ENCODE assay signal across 27 cellular contexts in genomic region chr18:3690682-3691066, GRCh38.
"Had no signal": no experiment of that assay in that cellular context is flagged by ENCODE, and none has a peak within 500 bp of the region (broad histone marks: within the 10 kb centered on the region; RNA-seq: fewer than 3 reads in every experiment).

No MANE protein-coding gene starts in this region.

- H3K9me3 Mint-ChIP-seq: activated T-helper 17 cell treated with anti-CD3 and anti-CD28 coated beads, Interleukin-2, amount 50 U/mL, for 72 hours; T-helper 2 cell treated with Interferon-gamma antibody and Interleukin-4, amounts not matched to agents 5 μg/mL and 100 μg/mL, for 36 hours had no signal

- H3K27me3 Mint-ChIP-seq: activated T-helper 17 cell treated with anti-CD3 and anti-CD28 coated beads, Interleukin-2, amount 50 U/mL, for 72 hours; naive B cell had no signal

- FAIRE-seq: astrocyte, frontal cortex, islet of Langerhans, pancreas, TTC549 had no signal

- H3K27me3 ChIP-seq: brain microvascular endothelial cell, pancreas, right atrium auricular region, tibial nerve had no signal

- H3K4me3 Mint-ChIP-seq: activated T-helper 17 cell treated with anti-CD3 and anti-CD28 coated beads, Interleukin-2, amount 50 U/mL, for 72 hours; effector memory CD8-positive, alpha-beta T cell; naive B cell; T-helper 2 cell treated with Interferon-gamma antibody and Interleukin-4, amounts not matched to agents 5 μg/mL and 100 μg/mL, for 36 hours had no signal

- H3K4me1 Mint-ChIP-seq: activated T-helper 17 cell treated with anti-CD3 and anti-CD28 coated beads, Interleukin-2, amount 50 U/mL, for 72 hours; naive B cell had no signal

- H3K9me3 ChIP-seq: pancreas had no signal

- H3K4me3 ChIP-seq: left ventricle myocardium inferior, pancreas, psoas muscle, right atrium auricular region, tibial nerve had no signal

- DNase-seq: activated CD4-positive, alpha-beta T cell treated with anti-CD3 and anti-CD28 coated beads for 48 hours; activated CD4-positive, alpha-beta T cell treated with anti-CD3 and anti-CD28 coated beads, Interleukin-2, amount 50 U/mL, for 48 hours; activated CD8-positive, alpha-beta memory T cell treated with anti-CD3 and anti-CD28 coated beads, Interleukin-2, amount 50 U/mL, for 4 hours; activated gamma-delta T cell treated with Interleukin-2 at 50 U/mL for 16 hours; activated naive CD4-positive, alpha-beta T cell treated with anti-CD3 and anti-CD28 coated beads, Interleukin-2, amount 50 U/mL, for 16 hours; activated T-cell treated with anti-CD3 and anti-CD28 coated beads, Interleukin-2, amount 50 U/mL, for 1 hour; amniotic stem cell; brain microvascular endothelial cell; cortex of kidney; effector memory CD8-positive, alpha-beta T cell; erythroblast; left ventricle myocardium inferior; naive B cell; nucleus accumbens; pancreas; psoas muscle; stimulated activated CD4-positive, alpha-beta T cell treated with anti-CD3 and anti-CD28 coated beads, Interleukin-15, amount 100 ng/mL, for 24 hours; stimulated activated naive CD4-positive, alpha-beta T cell; T-helper 1 cell had no signal

- H3K36me3 ChIP-seq: brain microvascular endothelial cell, left ventricle myocardium inferior, pancreas, right atrium auricular region, tibial nerve had no signal

- H3K27ac Mint-ChIP-seq: activated T-helper 17 cell treated with anti-CD3 and anti-CD28 coated beads, Interleukin-2, amount 50 U/mL, for 72 hours; effector memory CD8-positive, alpha-beta T cell; naive B cell; T-helper 2 cell treated with Interferon-gamma antibody and Interleukin-4, amounts not matched to agents 5 μg/mL and 100 μg/mL, for 36 hours had no signal

- H3K4me1 ChIP-seq: pancreas, psoas muscle, right atrium auricular region had no signal

- ATAC-seq: activated T-helper 17 cell treated with anti-CD3 and anti-CD28 coated beads, Interleukin-2, amount 50 U/mL, for 72 hours; effector memory CD8-positive, alpha-beta T cell; pancreas; psoas muscle had no signal

- H3K27ac ChIP-seq: brain microvascular endothelial cell, left ventricle myocardium inferior, pancreas, psoas muscle, right atrium auricular region, tibial nerve had no signal
